17 cellular contexts compared by ENCODE assay signal in genomic region chr5:100797863-100798262, GRCh38.
DNase-seq lines count a peak whose midpoint lies in the region; ATAC-seq, FAIRE-seq and TF ChIP-seq lines count a peak whose summit lies in the region.
"Had no signal": no experiment of that assay in that cellular context is flagged by ENCODE, and none has a peak within 500 bp of the region (broad histone marks: within the 10 kb centered on the region; RNA-seq: fewer than 3 reads in every experiment).

No MANE protein-coding gene starts in this region.

- TF ChIP-seq CTCF in bronchial epithelial cell (IDR thresholded peaks at IDR 0.05; ENCODE audit: insufficient read depth, low read length, severe bottlenecking) (no peak), left lung (IDR thresholded peaks at IDR 0.05) (no peak), natural killer cell (IDR thresholded peaks at IDR 0.05) (no peak)

- no peak overlapping the region for H3K27ac ChIP-seq in left lung

- peaks cover 0 to 5% of the 10 kb centered on the region in 2 donors for H3K27me3 Mint-ChIP-seq in natural killer cell (ENCODE audit: low read depth in 2 of 2)
- H3K27me3 Mint-ChIP-seq: activated B cell treated with CpG ODN at 0.5 μM for 24 hours; naive thymus-derived CD8-positive, alpha-beta T cell; T-helper 17 cell had no signal

- H3K36me3 Mint-ChIP-seq in natural killer cell, result no peaks in the 10 kb centered on the region

- H3K27me3 ChIP-seq in bronchial epithelial cell (ENCODE audit: control insufficient read depth, insufficient read depth, low read length), result no peaks in the 10 kb centered on the region
- H3K27me3 ChIP-seq in left lung, result no peaks in the 10 kb centered on the region

- no peaks in the 10 kb centered on the region for H3K4me1 ChIP-seq in left lung

- intact Hi-C loops in left lung (cut with DNase I) (no loop called here), natural killer cell (cut with micrococcal nuclease) (no loop called here), head of caudate nucleus (cut with DNase I) (no loop called here)

- no peak overlapping the region for H3K4me3 Mint-ChIP-seq in natural killer cell
- H3K4me3 Mint-ChIP-seq: activated B cell treated with CpG ODN at 0.5 μM for 24 hours; naive thymus-derived CD8-positive, alpha-beta T cell; T-helper 17 cell had no signal

- H3K27ac Mint-ChIP-seq in natural killer cell, result no peak overlapping the region
- H3K27ac Mint-ChIP-seq: activated B cell treated with CpG ODN at 0.5 μM for 24 hours; naive thymus-derived CD8-positive, alpha-beta T cell; T-helper 17 cell had no signal

- no peaks in the 10 kb centered on the region for H3K9me3 Mint-ChIP-seq in natural killer cell

- FAIRE-seq in bronchial epithelial cell (lab: Jason Lieb, UNC), result no peak
- FAIRE-seq: frontal cortex had no signal

- DNase-seq in COLO829 (ENCODE audit: low spot score) (peak; percentile 8), M059J (ENCODE audit: low read depth) (peak; percentile 12), bronchial epithelial cell (ENCODE audit: low read depth) (peak; percentile 87), iris pigment epithelial cell (ENCODE audit: low read depth) (peak; percentile 39), NCI-H146 treated with DMSO at 0.1 percent for 48 hours (lab: John Stamatoyannopoulos, UW; ENCODE audit: unreplicated experiment) (no peak), left lung (no peak), natural killer cell (no peak), head of caudate nucleus (no peak)
- DNase-seq: activated B cell treated with CpG ODN at 0.5 μM for 24 hours; KG1; naive thymus-derived CD8-positive, alpha-beta T cell; NCI-H2227 treated with DMSO at 0.1 percent for 48 hours; NK-92 treated with Interleukin-12 subunit alpha and Interleukin-12 subunit beta, amount 100 ng/mL, for 24 hours; Right ventricle myocardium superior; substantia nigra; T-helper 17 cell had no signal

- ATAC-seq in left lung, result no peak
- no peak for ATAC-seq in natural killer cell
- ATAC-seq: naive thymus-derived CD8-positive, alpha-beta T cell; T-helper 17 cell had no signal

- H3K9me3 ChIP-seq in left lung, result peaks cover 0 to 17% of the 10 kb centered on the region in 2 donors

- H3K4me1 Mint-ChIP-seq in natural killer cell, result no peaks in the 10 kb centered on the region
- H3K4me1 Mint-ChIP-seq: T-helper 17 cell had no signal

- no peak overlapping the region for H3K4me3 ChIP-seq in bronchial epithelial cell (ENCODE audit: low read depth, low read length)
- no peak overlapping the region for H3K4me3 ChIP-seq in left lung

- H3K36me3 ChIP-seq in bronchial epithelial cell (ENCODE audit: control insufficient read depth, insufficient read depth, low read length), result no peaks in the 10 kb centered on the region
- H3K36me3 ChIP-seq in left lung, result no peaks in the 10 kb centered on the region

Comparison
In these comparisons a context has a peak if more than half of its experiments do, and no peak if none do; other contexts are left out.
1. DNase-seq: peak in COLO829 (single experiment), M059J (single experiment), bronchial epithelial cell (single experiment) and iris pigment epithelial cell (single experiment); none in NCI-H146 treated with DMSO at 0.1 percent for 48 hours (single experiment), left lung (0 of 2), natural killer cell (single experiment) and head of caudate nucleus (0 of 42).